Comparison of ENCODE assay signal across 8 cellular contexts in genomic region chrX:132023117-132023895, GRCh38. TPM values are rescaled to one million over a fixed set of nuclear protein-coding genes. Genes with fewer than 3 reads are reported as not detected.
DNase-seq lines count a peak whose midpoint lies in the region; ATAC-seq and TF ChIP-seq lines count a peak whose summit lies in the region.

Gene STK26 (plus strand): TSS chrX:132023302. CDS start chrX:132023618, 316 bp downstream.

- H3K4me3 ChIP-seq in ovary (peak within 1 kb of the TSS; percentile 45), tibial nerve (peak within 1 kb of the TSS; percentile 24 to 70 (median 58))

- no peaks in the 10 kb centered on the region for H3K27me3 ChIP-seq in ovary
- peaks cover 0 to 58% of the 10 kb centered on the region in 2 donors for H3K27me3 ChIP-seq in tibial nerve

- H3K27ac ChIP-seq in ovary, result peak within 1 kb of the TSS; percentile 5 to 21
- H3K27ac ChIP-seq in tibial nerve, result peak within 1 kb of the TSS in 2 of 4 donors; percentile 37 to 77

- H3K36me3 Mint-ChIP-seq in IgD-negative memory B cell, result peaks cover 2% of the 10 kb centered on the region

- H3K4me1 Mint-ChIP-seq in IgD-negative memory B cell, result peaks cover 5 to 15% (median 12%) of the 10 kb centered on the region in 3 donors

- H3K4me3 Mint-ChIP-seq in IgD-negative memory B cell, result peak within 1 kb of the TSS; percentile 84 to 97 (median 88)

- TF ChIP-seq POLR2A in Raji (IDR thresholded peaks at IDR 0.05; ENCODE audit: insufficient read depth, low read depth, low read length), result peak; percentile 79
- peak; percentile 25 for TF ChIP-seq POLR2A in ovary (IDR thresholded peaks at IDR 0.05)
- TF ChIP-seq POLR2A in tibial nerve (IDR thresholded peaks at IDR 0.05), result peak in 1 of 2 donors; percentile 44

- 24 to 39% (median 33%) methylated on average over 45 to 65 of the region's 65 CpGs for WGBS in ovary, 3 donors
- WGBS in tibial nerve, 2 donors, result 0 to 26% methylated on average over 13 to 41 of the region's 65 CpGs

- TF ChIP-seq CTCF in ovary (IDR thresholded peaks at IDR 0.05), result no peak
- TF ChIP-seq CTCF in tibial nerve (IDR thresholded peaks at IDR 0.05), result no peak

- DNase-seq in EH (ENCODE audit: low read depth) (peak; percentile 6), germinal center (ENCODE audit: low spot score) (peak; percentile 73), ovary (peak; percentile 45 to 68 (median 57)), tibial nerve (ENCODE audit: low spot score in 2 of 2) (peak; percentile 28 to 40)
- DNase-seq in activated gamma-delta T cell treated with anti-CD3 and anti-CD28 coated beads, Interleukin-2, amount 50 U/mL, for 16 hours (ENCODE audit: low read depth), result peak; percentile 46

- no peaks in the 10 kb centered on the region for H3K9me3 Mint-ChIP-seq in IgD-negative memory B cell

- H3K27ac Mint-ChIP-seq in IgD-negative memory B cell, result peak within 1 kb of the TSS; percentile 67 to 91 (median 90)

- H3K9me3 ChIP-seq in ovary (no peaks in the 10 kb centered on the region), tibial nerve (no peaks in the 10 kb centered on the region)

- TF ChIP-seq EP300 in ovary (IDR thresholded peaks at IDR 0.05) (no peak), tibial nerve (IDR thresholded peaks at IDR 0.05) (peak in 1 of 2 donors; percentile 36)

- H3K27me3 Mint-ChIP-seq in IgD-negative memory B cell, result peaks cover 2% of the 10 kb centered on the region

- intact Hi-C loops in ovary (cut with DNase I), result no loop called here

- ATAC-seq in GM21576 (IDR thresholded peaks at IDR 0.05; ENCODE audit: unreplicated experiment), result peak; percentile 65

- peaks cover 3% of the 10 kb centered on the region for H3K4me1 ChIP-seq in ovary (ENCODE audit: insufficient read depth)
- peaks cover 0 to 15% (median 0%) of the 10 kb centered on the region in 4 donors for H3K4me1 ChIP-seq in tibial nerve

- H3K36me3 ChIP-seq in ovary (no peaks in the 10 kb centered on the region), tibial nerve (no peaks in the 10 kb centered on the region)

RNA-seq across cellular contexts. Expression of gene STK26, which starts in this region (rescaled TPM):
- 36.2 TPM for polyA plus RNA-seq in IgD-negative memory B cell
- 10 to 100 TPM in 1 of 7 donors, 1 to 10 TPM in 6; 2.5 to 11.6 (median 3.2) TPM for total RNA-seq in ovary
- 1 to 10 TPM; 1.9 to 5.1 TPM for polyA plus RNA-seq in ovary
- total RNA-seq in tibial nerve, result 1 to 10 TPM; 1.7 to 3.9 (median 2.0) TPM

Comparison
In these comparisons a context has a peak if more than half of its experiments do, and no peak if none do; other contexts are left out.
1. DNase-seq: peak in every context shown above with its lines; median percentile 73 in germinal center; 57 in ovary; 46 in activated gamma-delta T cell treated with anti-CD3 and anti-CD28 coated beads, Interleukin-2, amount 50 U/mL, for 16 hours; 34 in tibial nerve; 6 in EH.